11 cellular contexts compared by ENCODE assay signal in the genomic region with DNA sequence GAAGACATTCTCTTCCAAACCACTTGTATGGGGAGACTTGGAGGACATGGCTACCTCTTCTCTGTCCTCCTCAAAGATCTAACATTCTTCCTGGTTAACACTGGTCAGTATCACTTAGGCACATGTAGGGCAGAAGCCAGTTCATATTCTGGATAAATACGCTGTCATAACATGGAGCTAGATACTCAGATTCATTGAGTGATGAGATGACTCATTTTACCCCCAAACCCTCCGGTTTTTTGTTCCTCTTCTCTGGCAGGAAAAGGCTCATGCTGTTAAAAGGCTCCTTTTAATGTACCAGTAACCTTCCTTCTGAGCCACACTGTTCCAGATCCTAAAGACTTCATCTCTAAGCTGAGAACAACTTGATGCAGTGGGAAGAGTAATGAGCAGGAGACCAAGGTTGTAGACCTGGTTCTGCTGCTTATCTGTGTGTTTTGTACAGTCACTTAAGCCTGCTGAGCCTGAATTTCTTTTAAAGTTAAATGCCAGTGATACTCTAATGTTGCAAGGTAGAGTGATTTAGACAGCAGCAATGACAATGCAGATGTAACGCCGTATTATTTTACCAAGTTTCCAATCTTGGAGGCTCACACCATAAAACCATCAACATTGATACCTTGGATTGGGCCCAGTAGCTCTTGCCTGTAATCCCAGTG. TPM values are rescaled to one million over a fixed set of nuclear protein-coding genes. Genes with fewer than 3 reads are reported as not detected.
A peak's percentile ranks its signal among the peaks of the same experiment; 100 is the strongest.
DNase-seq lines count a peak whose midpoint lies in the region; TF ChIP-seq lines count a peak whose summit lies in the region.
"Had no signal": no experiment of that assay in that cellular context is flagged by ENCODE, and none has a peak within 500 bp of the region (broad histone marks: within the 10 kb centered on the region; RNA-seq: fewer than 3 reads in every experiment).

No MANE protein-coding gene starts in this region.

- no peak for TF ChIP-seq POLR2A in tibial nerve (IDR thresholded peaks at IDR 0.05)

- 79 to 86% methylated on average over 4 of the region's 4 CpGs for WGBS in tibial nerve, 2 donors

- H3K4me1 ChIP-seq in skeletal muscle satellite cell (ENCODE audit: control insufficient read depth, insufficient read depth, low read length) (peaks cover 24% of the 10 kb centered on the region), tibial nerve (peaks cover 0 to 4% (median 0%) of the 10 kb centered on the region in 4 donors)
- H3K4me1 ChIP-seq: gastrocnemius medialis had no signal

- H3K27me3 ChIP-seq in skeletal muscle satellite cell (ENCODE audit: control insufficient read depth, insufficient read depth, low read length), result peaks cover 5% of the 10 kb centered on the region
- no peaks in the 10 kb centered on the region for H3K27me3 ChIP-seq in tibial nerve
- H3K27me3 ChIP-seq: gastrocnemius medialis had no signal

- H3K36me3 ChIP-seq in skeletal muscle satellite cell (ENCODE audit: insufficient read depth, low read length) (no peaks in the 10 kb centered on the region), tibial nerve (no peaks in the 10 kb centered on the region)
- H3K36me3 ChIP-seq: gastrocnemius medialis had no signal

- TF ChIP-seq EP300 in tibial nerve (IDR thresholded peaks at IDR 0.05), result no peak

- peak; percentile 31 for DNase-seq in EL
- DNase-seq in NOMO-1 treated with DMSO at 0.1 percent for 48 hours (lab: John Stamatoyannopoulos, UW; ENCODE audit: unreplicated experiment), result peak; percentile 72
- peak; percentile 19 for DNase-seq in dermis blood vessel endothelial cell
- DNase-seq in NCI-H2081 (lab: John Stamatoyannopoulos, UW), result no peak
- DNase-seq in tibial nerve (ENCODE audit: low spot score in 2 of 2), result no peak
- no peak for DNase-seq in OCI-M2 (lab: John Stamatoyannopoulos, UW; ENCODE audit: unreplicated experiment)
- DNase-seq: gastrocnemius medialis; stimulated activated CD4-positive, alpha-beta T cell treated with anti-CD3 and anti-CD28 coated beads, Interleukin-15, amount 100 ng/mL, for 24 hours; stimulated activated CD8-positive, alpha-beta memory T cell treated with anti-CD3 and anti-CD28 coated beads, Interleukin-4, amount 100 ng/mL, for 48 hours had no signal

- peak overlapping the region; percentile 57 for H3K4me2 ChIP-seq in skeletal muscle satellite cell (ENCODE audit: low read length)

- no peak overlapping the region for H3K4me3 ChIP-seq in skeletal muscle satellite cell (ENCODE audit: low read length)
- H3K4me3 ChIP-seq in tibial nerve, result no peak overlapping the region
- H3K4me3 ChIP-seq: gastrocnemius medialis, GM12878 had no signal

- H3K9me3 ChIP-seq in skeletal muscle satellite cell (replicated peaks; ENCODE audit: low read length) (no peaks in the 10 kb centered on the region), tibial nerve (no peaks in the 10 kb centered on the region)
- H3K9me3 ChIP-seq: gastrocnemius medialis had no signal

- H3K9ac ChIP-seq in skeletal muscle satellite cell (ENCODE audit: low read depth, low read length), result no peak overlapping the region

- no peak for TF ChIP-seq CTCF in tibial nerve (IDR thresholded peaks at IDR 0.05)

- H3K27ac ChIP-seq in tibial nerve, result no peak overlapping the region
- H3K27ac ChIP-seq: gastrocnemius medialis had no signal

RNA-seq across cellular contexts. Expression of gene ELK3, which starts 57.3 kb away (rescaled TPM):
- 45.6 and 95.3 TPM in 2 replicates for total RNA-seq in dermis blood vessel endothelial cell
- 46.6 and 58.5 TPM in 2 replicates for total RNA-seq in skeletal muscle satellite cell (2012; rRNA removed)
- 10 to 100 TPM in 3 of 4 donors, 1 to 10 TPM in 1; 9.4 to 28.6 (median 17.7) TPM for total RNA-seq in tibial nerve

Comparison
In these comparisons a context has a peak if more than half of its experiments do, and no peak if none do; other contexts are left out.
1. DNase-seq: peak in EL (single experiment), NOMO-1 treated with DMSO at 0.1 percent for 48 hours (single experiment) and dermis blood vessel endothelial cell (single experiment); none in NCI-H2081 (0 of 2), tibial nerve (0 of 2) and OCI-M2 (single experiment).